8 cellular contexts compared by ENCODE assay signal in the genomic region with DNA sequence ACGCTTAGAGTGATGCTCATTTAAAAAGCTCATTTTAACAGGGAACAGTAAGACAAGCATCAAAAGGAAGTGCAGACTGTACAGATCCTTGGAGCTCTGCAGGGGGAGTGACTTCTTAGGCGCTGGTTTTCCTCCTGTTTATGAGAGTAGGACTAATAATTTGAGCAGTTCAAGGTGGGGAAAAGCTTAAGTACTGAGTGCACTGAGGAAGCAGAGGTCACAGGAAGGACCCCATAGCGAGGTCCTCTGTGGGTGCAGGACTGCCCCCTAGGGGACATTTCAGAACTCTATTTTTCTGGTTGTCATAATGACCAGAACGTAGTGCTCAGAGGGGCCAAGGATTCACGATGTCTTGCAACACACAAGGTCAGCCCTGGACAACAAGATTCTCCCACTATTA.
A peak's percentile ranks its signal among the peaks of the same experiment; 100 is the strongest.
DNase-seq lines count a peak whose midpoint lies in the region; ATAC-seq and TF ChIP-seq lines count a peak whose summit lies in the region.

No MANE protein-coding gene starts in this region.

- no peak overlapping the region for H3K27ac Mint-ChIP-seq in activated naive CD4-positive, alpha-beta T cell treated with anti-CD3 and anti-CD28 coated beads for 36 hours
- H3K27ac Mint-ChIP-seq in activated T-helper 17 cell treated with anti-CD3 and anti-CD28 coated beads, Interleukin-2, amount 50 U/mL, for 72 hours = peak overlapping the region; percentile 59

- TF ChIP-seq CTCF in tibial artery (IDR thresholded peaks at IDR 0.05) (peak; percentile 14 to 27), suprapubic skin (IDR thresholded peaks at IDR 0.05) (no peak)

- peak; percentile 26 for DNase-seq in activated naive CD4-positive, alpha-beta T cell treated with anti-CD3 and anti-CD28 coated beads for 36 hours
- no peak for DNase-seq in activated naive CD4-positive, alpha-beta T cell (lab: John Stamatoyannopoulos, UW)
- DNase-seq in M059J (ENCODE audit: low read depth) (peak; percentile 36), iPS DF 6.9 (ENCODE audit: low read depth, low spot score) (peak; percentile 54), tibial artery (no peak), suprapubic skin (ENCODE audit: low spot score in 2 of 2) (no peak)
- DNase-seq in activated CD4-positive, CD25-positive, alpha-beta regulatory T cell (lab: John Stamatoyannopoulos, UW) = no peak

- TF ChIP-seq POLR2A in suprapubic skin (IDR thresholded peaks at IDR 0.05) = no peak

- H3K4me3 ChIP-seq in iPS DF 6.9 (ENCODE audit: low read length) = no peak overlapping the region
- no peak overlapping the region for H3K4me3 ChIP-seq in tibial artery
- H3K4me3 ChIP-seq in suprapubic skin = no peak overlapping the region

- H3K9me3 Mint-ChIP-seq in activated naive CD4-positive, alpha-beta T cell treated with anti-CD3 and anti-CD28 coated beads for 36 hours = no peaks in the 10 kb centered on the region
- no peaks in the 10 kb centered on the region for H3K9me3 Mint-ChIP-seq in activated T-helper 17 cell treated with anti-CD3 and anti-CD28 coated beads, Interleukin-2, amount 50 U/mL, for 72 hours

- H3K4me1 ChIP-seq in iPS DF 6.9 (ENCODE audit: control insufficient read depth, insufficient read depth, low read length) (no peaks in the 10 kb centered on the region), tibial artery (peaks cover 0 to 10% (median 5%) of the 10 kb centered on the region in 4 donors), suprapubic skin (no peaks in the 10 kb centered on the region)

- no peaks in the 10 kb centered on the region for H3K9me3 ChIP-seq in iPS DF 6.9 (ENCODE audit: control insufficient read depth, insufficient read depth, low read length)
- H3K9me3 ChIP-seq in tibial artery = no peaks in the 10 kb centered on the region
- no peaks in the 10 kb centered on the region for H3K9me3 ChIP-seq in suprapubic skin

- H3K27me3 Mint-ChIP-seq in activated naive CD4-positive, alpha-beta T cell treated with anti-CD3 and anti-CD28 coated beads for 36 hours (ENCODE audit: low read depth) = no peaks in the 10 kb centered on the region
- no peaks in the 10 kb centered on the region for H3K27me3 Mint-ChIP-seq in activated T-helper 17 cell treated with anti-CD3 and anti-CD28 coated beads, Interleukin-2, amount 50 U/mL, for 72 hours

- intact Hi-C loops in activated naive CD4-positive, alpha-beta T cell treated with anti-CD3 and anti-CD28 coated beads for 36 hours (cut with micrococcal nuclease) = loop anchor here (1.0 to 5.0 kb wide), 3 partner anchors 107 to 350 kb away; no protein-coding TSS in a partner anchor
- intact Hi-C loops in tibial artery (cut with DNase I; ENCODE audit: low total_unique reads) = no loop called here

- no peak overlapping the region for H3K27ac ChIP-seq in iPS DF 6.9 (ENCODE audit: low read length)
- H3K27ac ChIP-seq in tibial artery = no peak overlapping the region
- H3K27ac ChIP-seq in suprapubic skin = no peak overlapping the region

- WGBS in iPS DF 6.9 (ENCODE audit: insufficient coverage, insufficient read length) = no CpG with 5 or more reads among the region's 5 CpGs
- WGBS in suprapubic skin = 48% methylated on average over 5 of the region's 5 CpGs

- H3K4me1 Mint-ChIP-seq in activated naive CD4-positive, alpha-beta T cell treated with anti-CD3 and anti-CD28 coated beads for 36 hours (ENCODE audit: low read depth) = peaks cover 8% of the 10 kb centered on the region
- peaks cover 19% of the 10 kb centered on the region for H3K4me1 Mint-ChIP-seq in activated T-helper 17 cell treated with anti-CD3 and anti-CD28 coated beads, Interleukin-2, amount 50 U/mL, for 72 hours

- H3K36me3 ChIP-seq in iPS DF 6.9 (ENCODE audit: control insufficient read depth, insufficient read depth, low read length) (no peaks in the 10 kb centered on the region), tibial artery (no peaks in the 10 kb centered on the region), suprapubic skin (no peaks in the 10 kb centered on the region)

- CTCF ChIA-PET in activated naive CD4-positive, alpha-beta T cell treated with anti-CD3 and anti-CD28 coated beads for 36 hours (lab: Charles Lee) = interaction anchor here (0.6 to 1.5 kb wide), 11 partner anchors 10 to 631 kb away, joined by 3 to 9 read pairs (median 4); no protein-coding TSS in a partner anchor

- no peak for ATAC-seq in activated T-helper 17 cell treated with anti-CD3 and anti-CD28 coated beads, Interleukin-2, amount 50 U/mL, for 72 hours (replicated peaks)

- H3K4me3 Mint-ChIP-seq in activated naive CD4-positive, alpha-beta T cell treated with anti-CD3 and anti-CD28 coated beads for 36 hours = no peak overlapping the region
- H3K4me3 Mint-ChIP-seq in activated T-helper 17 cell treated with anti-CD3 and anti-CD28 coated beads, Interleukin-2, amount 50 U/mL, for 72 hours = no peak overlapping the region

- no peak for TF ChIP-seq EP300 in suprapubic skin (IDR thresholded peaks at IDR 0.05)

- H3K27me3 ChIP-seq in iPS DF 6.9 (ENCODE audit: control insufficient read depth, insufficient read depth, low read length) (no peaks in the 10 kb centered on the region), tibial artery (no peaks in the 10 kb centered on the region), suprapubic skin (no peaks in the 10 kb centered on the region)

- no peaks in the 10 kb centered on the region for H3K36me3 Mint-ChIP-seq in activated naive CD4-positive, alpha-beta T cell treated with anti-CD3 and anti-CD28 coated beads for 36 hours (ENCODE audit: low read depth)
- H3K36me3 Mint-ChIP-seq in activated T-helper 17 cell treated with anti-CD3 and anti-CD28 coated beads, Interleukin-2, amount 50 U/mL, for 72 hours (ENCODE audit: low read depth) = no peaks in the 10 kb centered on the region

Comparison
In these comparisons a context has a peak if more than half of its experiments do, and no peak if none do; other contexts are left out.
1. DNase-seq: peak in activated naive CD4-positive, alpha-beta T cell treated with anti-CD3 and anti-CD28 coated beads for 36 hours (single experiment), M059J (single experiment) and iPS DF 6.9 (single experiment); none in activated naive CD4-positive, alpha-beta T cell (0 of 4), tibial artery (0 of 2), activated CD4-positive, CD25-positive, alpha-beta regulatory T cell (0 of 4) and suprapubic skin (0 of 2).
2. CTCF ChIP-seq: peak in tibial artery (2 of 2); none in suprapubic skin (0 of 2).